8 cellular contexts compared by ENCODE assay signal in the genomic region with DNA sequence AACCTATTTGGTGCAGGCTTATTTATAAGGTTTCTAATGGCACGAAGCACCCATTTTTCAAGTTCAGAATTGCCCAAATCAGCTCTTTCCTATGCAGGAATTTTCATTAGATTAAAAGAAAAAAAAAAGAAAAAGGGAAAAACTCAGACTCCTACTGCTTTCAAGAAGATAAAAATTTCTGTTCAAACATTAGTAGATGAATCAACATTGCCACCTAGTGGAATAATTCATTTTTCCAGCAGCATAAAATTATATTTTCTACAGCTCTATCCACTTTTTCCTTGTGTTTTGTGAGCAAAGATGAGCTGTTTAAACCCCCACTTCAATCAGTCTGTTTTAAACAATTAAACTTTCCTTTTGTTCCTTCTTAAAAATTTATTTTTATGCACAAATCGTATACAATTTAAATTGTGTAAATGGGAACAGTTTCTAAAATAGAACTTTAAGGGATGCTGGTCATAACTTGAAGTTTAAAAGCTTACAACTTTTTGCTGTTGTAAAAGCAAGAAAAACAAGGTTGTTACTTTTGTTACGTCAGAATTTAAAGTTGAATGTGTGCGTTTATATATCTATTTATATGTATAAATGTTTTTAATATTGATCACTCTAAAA.
DNase-seq lines count a peak whose midpoint lies in the region; ATAC-seq and TF ChIP-seq lines count a peak whose summit lies in the region.

No MANE protein-coding gene starts in this region.

- no peak for ATAC-seq in HG03135 (IDR thresholded peaks at IDR 0.05; ENCODE audit: unreplicated experiment)

- peaks cover 5% of the 10 kb centered on the region for H3K27me3 Mint-ChIP-seq in activated CD4-positive, alpha-beta T cell treated with anti-CD3 and anti-CD28 coated beads, Interleukin-2, amount 10 ng/mL, durations not matched to agents 24 days and 14 days

- no peaks in the 10 kb centered on the region for H3K36me3 Mint-ChIP-seq in activated CD4-positive, alpha-beta T cell treated with anti-CD3 and anti-CD28 coated beads, Interleukin-2, amount 10 ng/mL, durations not matched to agents 24 days and 14 days (ENCODE audit: low read depth)

- H3K4me1 Mint-ChIP-seq in activated CD4-positive, alpha-beta T cell treated with anti-CD3 and anti-CD28 coated beads, Interleukin-2, amount 10 ng/mL, durations not matched to agents 24 days and 14 days = no peaks in the 10 kb centered on the region

- DNase-seq in AG09309 (ENCODE audit: low read depth) (no peak), GM20000 (ENCODE audit: low spot score) (peak; percentile 8), NCI-H748 treated with DMSO at 0.1 percent for 48 hours (lab: John Stamatoyannopoulos, UW) (peak; percentile 19), epithelial cell of proximal tubule (ENCODE audit: low read depth) (no peak), putamen (ENCODE audit: low spot score) (peak; percentile 61), 8988T (no peak)
- DNase-seq in activated CD4-positive, alpha-beta T cell treated with anti-CD3 and anti-CD28 coated beads, Interleukin-2, amount 10 ng/mL, durations not matched to agents 24 days and 14 days = no peak

- H3K27ac Mint-ChIP-seq in activated CD4-positive, alpha-beta T cell treated with anti-CD3 and anti-CD28 coated beads, Interleukin-2, amount 10 ng/mL, durations not matched to agents 24 days and 14 days = no peak overlapping the region

- intact Hi-C loops in activated CD4-positive, alpha-beta T cell treated with anti-CD3 and anti-CD28 coated beads, Interleukin-2, amount 10 ng/mL, durations not matched to agents 24 days and 14 days (cut with micrococcal nuclease) = loop anchor here (10.0 kb wide), 1 partner anchor 210 kb away; no protein-coding TSS in a partner anchor

- peak; percentile 21 for TF ChIP-seq CTCF in AG09309 (IDR thresholded peaks at IDR 0.05; ENCODE audit: control insufficient read depth, insufficient read depth, low read depth, low read length, missing control alignments)
- TF ChIP-seq CTCF in GM20000 (IDR thresholded peaks at IDR 0.05; ENCODE audit: extremely low read depth, missing control alignments) = no peak
- TF ChIP-seq CTCF in epithelial cell of proximal tubule (conservative IDR thresholded peaks at IDR 0.05; ENCODE audit: low read depth, low read length) = peak; percentile 54

- H3K4me3 ChIP-seq in AG09309 (ENCODE audit: control insufficient read depth, low read depth, low read length) = no peak overlapping the region
- no peak overlapping the region for H3K4me3 ChIP-seq in epithelial cell of proximal tubule (ENCODE audit: low read depth, low read length)

- no peaks in the 10 kb centered on the region for H3K9me3 Mint-ChIP-seq in activated CD4-positive, alpha-beta T cell treated with anti-CD3 and anti-CD28 coated beads, Interleukin-2, amount 10 ng/mL, durations not matched to agents 24 days and 14 days

- no peak overlapping the region for H3K4me3 Mint-ChIP-seq in activated CD4-positive, alpha-beta T cell treated with anti-CD3 and anti-CD28 coated beads, Interleukin-2, amount 10 ng/mL, durations not matched to agents 24 days and 14 days

Comparison
In these comparisons a context has a peak if more than half of its experiments do, and no peak if none do; other contexts are left out.
1. DNase-seq: peak in GM20000 (single experiment), NCI-H748 treated with DMSO at 0.1 percent for 48 hours (single experiment) and putamen (single experiment); none in AG09309 (single experiment), epithelial cell of proximal tubule (single experiment), 8988T (single experiment) and activated CD4-positive, alpha-beta T cell treated with anti-CD3 and anti-CD28 coated beads, Interleukin-2, amount 10 ng/mL, durations not matched to agents 24 days and 14 days (single experiment).